Comparison of ENCODE assay signal across 12 cellular contexts in genomic region chr3:99945328-99945995, GRCh38.
DNase-seq lines count a peak whose midpoint lies in the region; ATAC-seq and TF ChIP-seq lines count a peak whose summit lies in the region.
"Had no signal": no experiment of that assay in that cellular context is flagged by ENCODE, and none has a peak within 500 bp of the region (broad histone marks: within the 10 kb centered on the region; RNA-seq: fewer than 3 reads in every experiment).

No MANE protein-coding gene starts in this region.

- H3K36me3 Mint-ChIP-seq in HFFc6 (ENCODE audit: low read depth): no peaks in the 10 kb centered on the region
- H3K36me3 Mint-ChIP-seq: natural killer cell treated with Interleukin-12 subunit alpha and Interleukin-12 subunit beta and Interleukin-15 and Interleukin-18, amount 100 ng/mL, for 72 hours had no signal

- no peaks in the 10 kb centered on the region for H3K27me3 ChIP-seq in Panc1 (ENCODE audit: control insufficient read depth, insufficient read depth, low read length)
- H3K27me3 ChIP-seq in mesendoderm (ENCODE audit: insufficient read depth, low read length, poor library complexity): no peaks in the 10 kb centered on the region

- H4K8ac ChIP-seq in mesendoderm (ENCODE audit: low read depth, low read length): no peak overlapping the region

- H3K9me3 ChIP-seq in Panc1 (ENCODE audit: control insufficient read depth, insufficient read depth, low read depth, low read length): no peaks in the 10 kb centered on the region

- H2AK5ac ChIP-seq in mesendoderm (ENCODE audit: low read length): no peak overlapping the region

- H2BK15ac ChIP-seq in mesendoderm (replicated peaks; ENCODE audit: low read depth): no peak overlapping the region

- H3K9me3 Mint-ChIP-seq in HFFc6: no peaks in the 10 kb centered on the region
- H3K9me3 Mint-ChIP-seq: natural killer cell treated with Interleukin-12 subunit alpha and Interleukin-12 subunit beta and Interleukin-15 and Interleukin-18, amount 100 ng/mL, for 72 hours had no signal

- no peaks in the 10 kb centered on the region for H3K79me1 ChIP-seq in mesendoderm (ENCODE audit: low read length)

- no peak overlapping the region for H3K56ac ChIP-seq in mesendoderm (ENCODE audit: low read length)

- H3K4me3 ChIP-seq in Panc1 (ENCODE audit: low read depth in 2 of 2, low read length in 2 of 2) (no peak overlapping the region), mesendoderm (ENCODE audit: low read length) (no peak overlapping the region)

- H3K27ac ChIP-seq in Panc1 (ENCODE audit: low read length) (no peak overlapping the region), mesendoderm (ENCODE audit: low read depth, low read length) (no peak overlapping the region)

- H2BK120ac ChIP-seq in mesendoderm (ENCODE audit: low read depth, low read length): no peak overlapping the region

- ATAC-seq in Panc1 (peak; percentile 45; the same call in 1 of the 2 replicates), left ventricle myocardium superior (peak; percentile 75), HG02763 (IDR thresholded peaks at IDR 0.05; ENCODE audit: unreplicated experiment) (no peak)
- peak; percentile 43 for ATAC-seq in stimulated activated naive CD8-positive, alpha-beta T cell treated with anti-CD3 and anti-CD28 coated beads, Interleukin-15, Interleukin-2, amounts not matched to agents 100 U/mL and 50 U/mL, for 24 hours

- no TSS peak for BruUV-seq in Panc1 (replicated peaks; lab: Mats Ljungman, UMichigan)

- no peak overlapping the region for H3K4ac ChIP-seq in mesendoderm (ENCODE audit: low read depth, low read length)

- in situ Hi-C loops in Panc1 (cut with HindIII; ENCODE audit: low pct_unique_long_range_greater_than_20kb, low sequenced_read_pairs): no loop called here

- H3K27ac Mint-ChIP-seq in HFFc6: peak overlapping the region; percentile 9; the same call in 1 of the 2 replicates
- H3K27ac Mint-ChIP-seq: natural killer cell treated with Interleukin-12 subunit alpha and Interleukin-12 subunit beta and Interleukin-15 and Interleukin-18, amount 100 ng/mL, for 72 hours had no signal

- POLR2A ChIA-PET in Panc1 (lab: Charles Lee): no interaction called here

- H2BK5ac ChIP-seq in mesendoderm (ENCODE audit: low read length): no peak overlapping the region

- no CpG with 5 or more reads among the region's 5 CpGs for WGBS in mesendoderm (ENCODE audit: extremely low coverage, insufficient coverage, low lambda C conversion rate)

- H3K4me1 ChIP-seq in Panc1 (ENCODE audit: control insufficient read depth, insufficient read depth, low read length) (peaks cover 5% of the 10 kb centered on the region; the same call in 1 of the 2 replicates), mesendoderm (ENCODE audit: control insufficient read depth, low read depth, low read length) (no peaks in the 10 kb centered on the region)

- H3K27me3 Mint-ChIP-seq in HFFc6 (ENCODE audit: insufficient read depth): no peaks in the 10 kb centered on the region; the same call in none of the 2 replicates
- H3K27me3 Mint-ChIP-seq: natural killer cell treated with Interleukin-12 subunit alpha and Interleukin-12 subunit beta and Interleukin-15 and Interleukin-18, amount 100 ng/mL, for 72 hours had no signal

- no peaks in the 10 kb centered on the region for H3K36me3 ChIP-seq in Panc1 (ENCODE audit: control insufficient read depth, insufficient read depth, low read length)
- no peaks in the 10 kb centered on the region for H3K36me3 ChIP-seq in mesendoderm (ENCODE audit: control insufficient read depth, insufficient read depth, low read length)

- no peak overlapping the region for H3K4me3 Mint-ChIP-seq in HFFc6
- H3K4me3 Mint-ChIP-seq: natural killer cell treated with Interleukin-12 subunit alpha and Interleukin-12 subunit beta and Interleukin-15 and Interleukin-18, amount 100 ng/mL, for 72 hours had no signal

- intact Hi-C loops in Panc1 (cut with micrococcal nuclease; ENCODE audit: unreplicated experiment): no loop called here
- intact Hi-C loops in left ventricle myocardium superior (cut with micrococcal nuclease): no loop called here

- TF ChIP-seq CTCF in HFFc6 (IDR thresholded peaks at IDR 0.05) (no peak), Panc1 (IDR thresholded peaks at IDR 0.05) (no peak)

- H3K4me2 ChIP-seq in mesendoderm (ENCODE audit: low read length): no peak overlapping the region

- CTCF ChIA-PET in Panc1 (lab: Charles Lee): no interaction called here

- H3K4me1 Mint-ChIP-seq in HFFc6 (ENCODE audit: low read depth): peaks cover 36% of the 10 kb centered on the region

- DNase-seq in HFFc6 (no peak), Panc1 (ENCODE audit: low read depth, low spot score) (no peak), left ventricle myocardium superior (peak; percentile 27), mesendoderm (no peak)
- no peak for DNase-seq in stimulated activated naive CD8-positive, alpha-beta T cell treated with anti-CD3 and anti-CD28 coated beads, Interleukin-15, Interleukin-2, amounts not matched to agents 100 U/mL and 50 U/mL, for 24 hours
- DNase-seq in stimulated activated CD4-positive, alpha-beta T cell treated with anti-CD3 and anti-CD28 coated beads, Interleukin-1b, Interleukin-23, amount 100 ng/mL, for 48 hours: no peak
- DNase-seq in activated naive CD4-positive, alpha-beta T cell (lab: John Stamatoyannopoulos, UW): no peak
- DNase-seq: activated T-cell treated with anti-CD3 and anti-CD28 coated beads, Interleukin-2, amount 50 U/mL, for 1 hour; DMS53; T1000 had no signal

- no peak overlapping the region for H3K23ac ChIP-seq in mesendoderm (ENCODE audit: low read length)

- H3K79me2 ChIP-seq in mesendoderm (ENCODE audit: control insufficient read depth, insufficient read depth, low read length): no peaks in the 10 kb centered on the region

- H3K9ac ChIP-seq in mesendoderm (ENCODE audit: low read length): no peak overlapping the region

- H4K5ac ChIP-seq in mesendoderm (ENCODE audit: low read length): no peak overlapping the region

- H3K18ac ChIP-seq in mesendoderm (ENCODE audit: low read length): no peak overlapping the region
